ENCODE assay signal across 8 cellular contexts in genomic region chr1:1782399-1783221, GRCh38. TPM values are rescaled to one million over a fixed set of nuclear protein-coding genes. Genes with fewer than 3 reads are reported as not detected.
DNase-seq lines count a peak whose midpoint lies in the region; ATAC-seq lines count a peak whose summit lies in the region.

No MANE protein-coding gene starts in this region.

- POLR2A ChIA-PET in naive thymus-derived CD8-positive, alpha-beta T cell (lab: Charles Lee), result no interaction called here

- peak overlapping the region; percentile 32 to 34 for H3K4me3 ChIP-seq in esophagus (ENCODE audit: low read depth in 1 of 2, low read length in 2 of 2)

- no peaks in the 10 kb centered on the region for H3K9me3 ChIP-seq in esophagus (ENCODE audit: control insufficient read depth in 2 of 2, insufficient read depth in 1 of 2, low read depth in 1 of 2, low read length in 1 of 2)

- no peaks in the 10 kb centered on the region for H3K9me3 Mint-ChIP-seq in naive thymus-derived CD8-positive, alpha-beta T cell

- H3K27ac Mint-ChIP-seq in naive thymus-derived CD8-positive, alpha-beta T cell, result peak overlapping the region; percentile 68 to 93 (median 90)

- no peak for ATAC-seq in naive thymus-derived CD8-positive, alpha-beta T cell
- ATAC-seq in HG02870 (IDR thresholded peaks at IDR 0.05; ENCODE audit: unreplicated experiment) (no peak), HG03378 (IDR thresholded peaks at IDR 0.05; ENCODE audit: unreplicated experiment) (no peak)

- in situ Hi-C loops in KBM-7 (cut with MboI; ENCODE audit: low pct_unique_long_range_greater_than_20kb, low sequenced_read_pairs), result no loop called here

- no peaks in the 10 kb centered on the region for H3K27me3 Mint-ChIP-seq in naive thymus-derived CD8-positive, alpha-beta T cell

- H3K4me1 Mint-ChIP-seq in naive thymus-derived CD8-positive, alpha-beta T cell, result peaks cover 21 to 52% (median 43%) of the 10 kb centered on the region in 4 donors

- DNase-seq in CD1c-positive myeloid dendritic cell (ENCODE audit: extremely low spot score) (peak; percentile 82), KBM-7 (peak; percentile 38), UCSD-AML1 (lab: John Stamatoyannopoulos, UW; ENCODE audit: unreplicated experiment) (peak; percentile 43), T-helper 9 cell (no peak)
- DNase-seq in naive thymus-derived CD8-positive, alpha-beta T cell, result peak in 3 of 10 donors; percentile 13 to 25 (median 17)

- H3K4me1 ChIP-seq in esophagus (ENCODE audit: control insufficient read depth in 2 of 2, insufficient read depth in 2 of 2, low read length in 1 of 2), result peaks cover 13 to 21% of the 10 kb centered on the region in 2 donors

- WGBS in esophagus, 2 donors, result 2 to 4% methylated on average over 36 of the region's 36 CpGs

- no peaks in the 10 kb centered on the region for H3K27me3 ChIP-seq in esophagus (ENCODE audit: control insufficient read depth in 1 of 2, insufficient read depth in 2 of 2, low read length in 2 of 2)

- H3K36me3 Mint-ChIP-seq in naive thymus-derived CD8-positive, alpha-beta T cell, result peaks cover 6 to 31% (median 7%) of the 10 kb centered on the region in 3 donors

- peaks cover 12 to 14% of the 10 kb centered on the region in 2 donors for H3K36me3 ChIP-seq in esophagus (ENCODE audit: control insufficient read depth in 2 of 2, insufficient read depth in 2 of 2, low read length in 1 of 2)

- H3K27ac ChIP-seq in esophagus (ENCODE audit: low read depth in 2 of 2, low read length in 1 of 2), result peak overlapping the region; percentile 73 to 90

- peak overlapping the region; percentile 37 to 74 (median 58) for H3K4me3 Mint-ChIP-seq in naive thymus-derived CD8-positive, alpha-beta T cell

RNA-seq across cellular contexts. Expression of gene NADK, which starts 4.3 kb away (rescaled TPM):
- 10 to 100 TPM; 32.1 to 39.7 TPM for polyA plus RNA-seq in esophagus
- total RNA-seq in naive thymus-derived CD8-positive, alpha-beta T cell, result 10 to 100 TPM; 47.3 to 53.9 TPM
- polyA plus RNA-seq in naive thymus-derived CD8-positive, alpha-beta T cell, result 10 to 100 TPM; 18.3 to 25.4 (median 19.7) TPM

RNA-seq across cellular contexts. Expression of gene CDK11A, which starts 58.5 kb away (rescaled TPM):
- polyA plus RNA-seq in esophagus, result 10 to 100 TPM; 15.4 to 56.7 TPM
- 100 to 1,000 TPM; 162 to 173 TPM for total RNA-seq in naive thymus-derived CD8-positive, alpha-beta T cell
- polyA plus RNA-seq in naive thymus-derived CD8-positive, alpha-beta T cell, result 10 to 100 TPM; 14.2 to 28.6 (median 14.4) TPM
